In genomic region chr5:55234171-55234700, GRCh38 we compare ENCODE assay signal across 8 cellular contexts. TPM values are rescaled to one million over a fixed set of nuclear protein-coding genes. Genes with fewer than 3 reads are reported as not detected.
A peak's percentile ranks its signal among the peaks of the same experiment; 100 is the strongest.
DNase-seq lines count a peak whose midpoint lies in the region; ATAC-seq and FAIRE-seq lines count a peak whose summit lies in the region.

No MANE protein-coding gene starts in this region.

- H3K4me3 Mint-ChIP-seq in activated naive CD8-positive, alpha-beta T cell treated with anti-CD3 and anti-CD28 coated beads, Interleukin-2, amount 50 U/mL, for 24 hours: peak overlapping the region; percentile 78

- H3K4me1 ChIP-seq in iPS-18a (ENCODE audit: control insufficient read depth, low read depth, low read length) (peaks cover 7% of the 10 kb centered on the region), skeletal muscle tissue (ENCODE audit: control insufficient read depth in 3 of 3, insufficient read depth in 3 of 3, low read length in 3 of 3) (peaks cover 35 to 41% (median 39%) of the 10 kb centered on the region in 3 donors)

- H3K27ac ChIP-seq in iPS-18a (ENCODE audit: low read length) (no peak overlapping the region), skeletal muscle tissue (ENCODE audit: low read depth, low read length) (no peak overlapping the region)

- peaks cover 93% of the 10 kb centered on the region for H3K27me3 ChIP-seq in iPS-18a (ENCODE audit: control insufficient read depth, insufficient read depth, low read length)
- peaks cover 59 to 76% (median 69%) of the 10 kb centered on the region in 3 donors for H3K27me3 ChIP-seq in skeletal muscle tissue (ENCODE audit: control insufficient read depth in 3 of 3, insufficient read depth in 3 of 3, low read length in 3 of 3)

- peak overlapping the region; percentile 54 for H3K4me3 ChIP-seq in iPS-18a (ENCODE audit: low read length)
- peak overlapping the region; percentile 67 to 73 (median 70) for H3K4me3 ChIP-seq in skeletal muscle tissue (ENCODE audit: low read length in 3 of 3)

- no peaks in the 10 kb centered on the region for H3K36me3 Mint-ChIP-seq in activated naive CD8-positive, alpha-beta T cell treated with anti-CD3 and anti-CD28 coated beads, Interleukin-2, amount 50 U/mL, for 24 hours (ENCODE audit: low read depth)

- no peak for FAIRE-seq in GM19239 (lab: Jason Lieb, UNC)

- H3K9me3 ChIP-seq in iPS-18a (ENCODE audit: control insufficient read depth, low read depth, low read length) (no peaks in the 10 kb centered on the region), skeletal muscle tissue (ENCODE audit: control insufficient read depth in 3 of 3, low read length in 3 of 3) (no peaks in the 10 kb centered on the region)

- peak; percentile 72 for DNase-seq in Daoy (ENCODE audit: low read depth)
- DNase-seq in M059J (ENCODE audit: low read depth): peak; percentile 70
- DNase-seq in activated naive CD8-positive, alpha-beta T cell treated with anti-CD3 and anti-CD28 coated beads, Interleukin-2, amount 50 U/mL, for 24 hours: no peak
- no peak for DNase-seq in NCI-H128 (lab: John Stamatoyannopoulos, UW; ENCODE audit: unreplicated experiment)
- DNase-seq in GM19239 (ENCODE audit: insufficient read length, low spot score): no peak
- no peak for DNase-seq in germinal center (ENCODE audit: low spot score)

- no peaks in the 10 kb centered on the region for H3K9me3 Mint-ChIP-seq in activated naive CD8-positive, alpha-beta T cell treated with anti-CD3 and anti-CD28 coated beads, Interleukin-2, amount 50 U/mL, for 24 hours

- H3K9ac ChIP-seq in iPS-18a (ENCODE audit: low read length): no peak overlapping the region
- peak overlapping the region; percentile 20 to 57 (median 52) for H3K9ac ChIP-seq in skeletal muscle tissue (ENCODE audit: low read depth in 1 of 3, low read length in 3 of 3)

- no peaks in the 10 kb centered on the region for H3K36me3 ChIP-seq in iPS-18a (ENCODE audit: control insufficient read depth, low read depth, low read length)
- H3K36me3 ChIP-seq in skeletal muscle tissue (ENCODE audit: control insufficient read depth in 3 of 3, insufficient read depth in 3 of 3, low read length in 3 of 3): no peaks in the 10 kb centered on the region

- peaks cover 72% of the 10 kb centered on the region for H3K27me3 Mint-ChIP-seq in activated naive CD8-positive, alpha-beta T cell treated with anti-CD3 and anti-CD28 coated beads, Interleukin-2, amount 50 U/mL, for 24 hours

- ATAC-seq in activated naive CD8-positive, alpha-beta T cell treated with anti-CD3 and anti-CD28 coated beads, Interleukin-2, amount 50 U/mL, for 24 hours: no peak

- H3K27ac Mint-ChIP-seq in activated naive CD8-positive, alpha-beta T cell treated with anti-CD3 and anti-CD28 coated beads, Interleukin-2, amount 50 U/mL, for 24 hours: no peak overlapping the region

- peaks cover 27% of the 10 kb centered on the region for H3K4me1 Mint-ChIP-seq in activated naive CD8-positive, alpha-beta T cell treated with anti-CD3 and anti-CD28 coated beads, Interleukin-2, amount 50 U/mL, for 24 hours

RNA-seq across cellular contexts. Expression of gene CCNO, which starts 0.8 kb away (rescaled TPM):
- 6.2 and 7.1 TPM in 2 replicates for total RNA-seq in Daoy (2014; rRNA removed; shearing (Covaris generic))
- total RNA-seq in M059J (2014; rRNA removed; shearing (Covaris generic)): 5.1 and 5.5 TPM in 2 replicates
- not detected for total RNA-seq in skeletal muscle tissue

RNA-seq across cellular contexts. Expression of gene MCIDAS, which starts 7.1 kb away (rescaled TPM):
- total RNA-seq in Daoy (2014; rRNA removed; shearing (Covaris generic)): 0.95 and 2.1 TPM in 2 replicates
- 0.59 TPM in 1 of 2 replicates, not detected in the other for total RNA-seq in M059J (2014; rRNA removed; shearing (Covaris generic))
- total RNA-seq in skeletal muscle tissue: not detected

Comparison
In these comparisons a context has a peak if more than half of its experiments do, and no peak if none do; other contexts are left out.
1. DNase-seq: peak in Daoy (single experiment) and M059J (single experiment); none in activated naive CD8-positive, alpha-beta T cell treated with anti-CD3 and anti-CD28 coated beads, Interleukin-2, amount 50 U/mL, for 24 hours (single experiment), NCI-H128 (single experiment), GM19239 (single experiment) and germinal center (single experiment).